ENCODE assay signal across 2 cellular contexts in the genomic region with DNA sequence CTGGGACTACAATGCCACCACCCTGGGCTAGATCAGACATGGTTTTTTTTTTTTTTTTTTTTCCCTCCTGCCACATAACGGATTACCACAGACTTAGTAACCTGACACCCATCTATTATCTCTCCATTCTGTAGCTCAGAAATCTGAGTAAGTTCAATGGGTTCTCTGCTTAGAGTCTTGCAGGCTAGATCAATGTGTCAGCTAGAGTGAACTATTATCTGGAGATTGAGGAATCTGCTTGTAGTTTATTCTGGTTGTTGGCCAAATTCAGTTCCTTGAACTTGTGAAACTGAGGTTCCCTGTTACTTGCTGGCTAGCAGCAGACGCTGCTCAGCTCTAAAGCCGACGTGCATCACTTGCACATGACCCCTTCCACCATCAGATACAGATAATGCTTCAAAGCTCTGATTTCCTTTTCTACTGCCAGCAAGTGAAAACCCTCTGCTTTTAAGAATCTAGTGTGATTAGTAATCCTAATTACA.
TF ChIP-seq lines count a peak whose summit lies in the region.

No MANE protein-coding gene starts in this region.

TF ChIP-seq in SK-N-SH, 30 proteins besides CTCF, POLR2A, EP300 and RAD21 (continued from another document):
- TF ChIP-seq, protein P1, sequence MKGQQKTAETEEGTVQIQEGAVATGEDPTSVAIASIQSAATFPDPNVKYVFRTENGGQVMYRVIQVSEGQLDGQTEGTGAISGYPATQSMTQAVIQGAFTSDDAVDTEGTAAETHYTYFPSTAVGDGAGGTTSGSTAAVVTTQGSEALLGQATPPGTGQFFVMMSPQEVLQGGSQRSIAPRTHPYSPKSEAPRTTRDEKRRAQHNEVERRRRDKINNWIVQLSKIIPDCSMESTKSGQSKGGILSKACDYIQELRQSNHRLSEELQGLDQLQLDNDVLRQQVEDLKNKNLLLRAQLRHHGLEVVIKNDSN (IDR thresholded peaks at IDR 0.05; ENCODE audit: borderline replicate concordance, low read depth): no peak
- TF ChIP-seq CHD2 (IDR thresholded peaks at IDR 0.05; ENCODE audit: low read length, partially characterized antibody): no peak
- no peak for TF ChIP-seq NRF1 (IDR thresholded peaks at IDR 0.05; ENCODE audit: low read depth, low read length)
- TF ChIP-seq JUND (IDR thresholded peaks at IDR 0.05): no peak
- TF ChIP-seq, protein P2, sequence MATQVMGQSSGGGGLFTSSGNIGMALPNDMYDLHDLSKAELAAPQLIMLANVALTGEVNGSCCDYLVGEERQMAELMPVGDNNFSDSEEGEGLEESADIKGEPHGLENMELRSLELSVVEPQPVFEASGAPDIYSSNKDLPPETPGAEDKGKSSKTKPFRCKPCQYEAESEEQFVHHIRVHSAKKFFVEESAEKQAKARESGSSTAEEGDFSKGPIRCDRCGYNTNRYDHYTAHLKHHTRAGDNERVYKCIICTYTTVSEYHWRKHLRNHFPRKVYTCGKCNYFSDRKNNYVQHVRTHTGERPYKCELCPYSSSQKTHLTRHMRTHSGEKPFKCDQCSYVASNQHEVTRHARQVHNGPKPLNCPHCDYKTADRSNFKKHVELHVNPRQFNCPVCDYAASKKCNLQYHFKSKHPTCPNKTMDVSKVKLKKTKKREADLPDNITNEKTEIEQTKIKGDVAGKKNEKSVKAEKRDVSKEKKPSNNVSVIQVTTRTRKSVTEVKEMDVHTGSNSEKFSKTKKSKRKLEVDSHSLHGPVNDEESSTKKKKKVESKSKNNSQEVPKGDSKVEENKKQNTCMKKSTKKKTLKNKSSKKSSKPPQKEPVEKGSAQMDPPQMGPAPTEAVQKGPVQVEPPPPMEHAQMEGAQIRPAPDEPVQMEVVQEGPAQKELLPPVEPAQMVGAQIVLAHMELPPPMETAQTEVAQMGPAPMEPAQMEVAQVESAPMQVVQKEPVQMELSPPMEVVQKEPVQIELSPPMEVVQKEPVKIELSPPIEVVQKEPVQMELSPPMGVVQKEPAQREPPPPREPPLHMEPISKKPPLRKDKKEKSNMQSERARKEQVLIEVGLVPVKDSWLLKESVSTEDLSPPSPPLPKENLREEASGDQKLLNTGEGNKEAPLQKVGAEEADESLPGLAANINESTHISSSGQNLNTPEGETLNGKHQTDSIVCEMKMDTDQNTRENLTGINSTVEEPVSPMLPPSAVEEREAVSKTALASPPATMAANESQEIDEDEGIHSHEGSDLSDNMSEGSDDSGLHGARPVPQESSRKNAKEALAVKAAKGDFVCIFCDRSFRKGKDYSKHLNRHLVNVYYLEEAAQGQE (IDR thresholded peaks at IDR 0.05; ENCODE audit: low read depth, low read length): no peak
TF ChIP-seq in SK-N-SH: peak in this region for 0.

TF ChIP-seq in SK-N-SH treated with all-trans-retinoic acid at 6 μM for 48 hours, 23 proteins besides CTCF, POLR2A, EP300 and RAD21 (continued from another document):
- TF ChIP-seq RARB (CRISPR knock-in tag; IDR thresholded peaks at IDR 0.05): no peak
- TF ChIP-seq ISL1 (CRISPR knock-in tag; IDR thresholded peaks at IDR 0.05): no peak
- TF ChIP-seq ZC3H10 (CRISPR knock-in tag; IDR thresholded peaks at IDR 0.05): no peak
- TF ChIP-seq SNAI2 (CRISPR knock-in tag; IDR thresholded peaks at IDR 0.05): no peak
- TF ChIP-seq, protein P3, sequence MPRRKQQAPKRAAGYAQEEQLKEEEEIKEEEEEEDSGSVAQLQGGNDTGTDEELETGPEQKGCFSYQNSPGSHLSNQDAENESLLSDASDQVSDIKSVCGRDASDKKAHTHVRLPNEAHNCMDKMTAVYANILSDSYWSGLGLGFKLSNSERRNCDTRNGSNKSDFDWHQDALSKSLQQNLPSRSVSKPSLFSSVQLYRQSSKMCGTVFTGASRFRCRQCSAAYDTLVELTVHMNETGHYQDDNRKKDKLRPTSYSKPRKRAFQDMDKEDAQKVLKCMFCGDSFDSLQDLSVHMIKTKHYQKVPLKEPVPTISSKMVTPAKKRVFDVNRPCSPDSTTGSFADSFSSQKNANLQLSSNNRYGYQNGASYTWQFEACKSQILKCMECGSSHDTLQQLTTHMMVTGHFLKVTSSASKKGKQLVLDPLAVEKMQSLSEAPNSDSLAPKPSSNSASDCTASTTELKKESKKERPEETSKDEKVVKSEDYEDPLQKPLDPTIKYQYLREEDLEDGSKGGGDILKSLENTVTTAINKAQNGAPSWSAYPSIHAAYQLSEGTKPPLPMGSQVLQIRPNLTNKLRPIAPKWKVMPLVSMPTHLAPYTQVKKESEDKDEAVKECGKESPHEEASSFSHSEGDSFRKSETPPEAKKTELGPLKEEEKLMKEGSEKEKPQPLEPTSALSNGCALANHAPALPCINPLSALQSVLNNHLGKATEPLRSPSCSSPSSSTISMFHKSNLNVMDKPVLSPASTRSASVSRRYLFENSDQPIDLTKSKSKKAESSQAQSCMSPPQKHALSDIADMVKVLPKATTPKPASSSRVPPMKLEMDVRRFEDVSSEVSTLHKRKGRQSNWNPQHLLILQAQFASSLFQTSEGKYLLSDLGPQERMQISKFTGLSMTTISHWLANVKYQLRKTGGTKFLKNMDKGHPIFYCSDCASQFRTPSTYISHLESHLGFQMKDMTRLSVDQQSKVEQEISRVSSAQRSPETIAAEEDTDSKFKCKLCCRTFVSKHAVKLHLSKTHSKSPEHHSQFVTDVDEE (CRISPR knock-in tag; IDR thresholded peaks at IDR 0.05): no peak
- TF ChIP-seq, protein P4, sequence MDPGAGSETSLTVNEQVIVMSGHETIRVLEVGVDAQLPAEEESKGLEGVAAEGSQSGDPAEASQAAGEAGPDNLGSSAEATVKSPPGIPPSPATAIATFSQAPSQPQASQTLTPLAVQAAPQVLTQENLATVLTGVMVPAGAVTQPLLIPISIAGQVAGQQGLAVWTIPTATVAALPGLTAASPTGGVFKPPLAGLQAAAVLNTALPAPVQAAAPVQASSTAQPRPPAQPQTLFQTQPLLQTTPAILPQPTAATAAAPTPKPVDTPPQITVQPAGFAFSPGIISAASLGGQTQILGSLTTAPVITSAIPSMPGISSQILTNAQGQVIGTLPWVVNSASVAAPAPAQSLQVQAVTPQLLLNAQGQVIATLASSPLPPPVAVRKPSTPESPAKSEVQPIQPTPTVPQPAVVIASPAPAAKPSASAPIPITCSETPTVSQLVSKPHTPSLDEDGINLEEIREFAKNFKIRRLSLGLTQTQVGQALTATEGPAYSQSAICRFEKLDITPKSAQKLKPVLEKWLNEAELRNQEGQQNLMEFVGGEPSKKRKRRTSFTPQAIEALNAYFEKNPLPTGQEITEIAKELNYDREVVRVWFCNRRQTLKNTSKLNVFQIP (CRISPR knock-in tag; IDR thresholded peaks at IDR 0.05; ENCODE audit: borderline replicate concordance, low read depth): no peak
TF ChIP-seq in SK-N-SH treated with all-trans-retinoic acid at 6 μM for 48 hours: peak in this region for 0.
